In the genomic region with DNA sequence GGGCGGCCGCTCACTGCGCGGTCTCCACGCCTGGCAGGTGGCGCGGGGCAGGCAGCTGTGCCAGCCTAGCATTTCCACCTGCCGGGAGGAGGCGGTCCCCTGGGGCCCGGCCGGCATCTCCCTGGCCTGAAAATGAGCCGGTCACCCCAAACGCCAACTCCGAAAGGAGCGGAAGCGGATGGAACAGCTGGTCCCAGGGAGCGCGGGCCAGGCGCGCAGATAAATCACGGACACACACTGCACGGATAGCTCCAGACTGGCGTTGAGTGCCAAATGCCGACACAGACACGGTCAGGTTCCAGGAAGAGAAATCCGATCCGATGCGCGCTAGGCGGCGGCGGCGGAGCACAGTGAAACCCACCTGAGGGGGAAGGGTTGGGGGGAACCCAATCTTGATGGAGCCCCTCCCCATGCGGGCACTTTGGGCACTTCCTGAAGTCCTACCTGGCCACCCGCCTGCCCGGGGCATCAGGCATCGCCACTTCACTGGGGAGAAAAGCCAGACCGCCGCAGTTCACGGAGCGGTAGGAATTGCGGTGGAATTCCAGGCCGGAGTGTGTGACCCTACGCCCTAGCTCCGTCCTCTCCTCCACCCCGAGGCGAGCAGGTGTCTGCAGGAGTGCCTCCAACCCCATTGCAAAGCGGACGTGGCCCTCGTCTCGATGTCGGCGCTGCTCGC, we compare ENCODE assay signal across 8 cellular contexts. TPM values are rescaled to one million over a fixed set of nuclear protein-coding genes. Genes with fewer than 3 reads are reported as not detected.
DNase-seq lines count a peak whose midpoint lies in the region; ATAC-seq and TF ChIP-seq lines count a peak whose summit lies in the region.

No MANE protein-coding gene starts in this region.

- H3K4me3 ChIP-seq in BLaER1 treated with 17β-estradiol and CSF1 and Interleukin-3, amounts not matched to agents 10 nM and 100 nM: peak overlapping the region in 2 of 10 experiments; percentile 14 to 15; a peak in 2 of 20 replicates
- peak overlapping the region in 1 of 4 experiments; percentile 42 for H3K4me3 ChIP-seq in fibroblast of lung (replicated peaks in 1 of 4; ENCODE audit: control extremely low read depth in 1 of 4, insufficient read depth in 1 of 4, low read depth in 3 of 4, low read length in 4 of 4)
- peak overlapping the region; percentile 38 for H3K4me3 ChIP-seq in neuron (ENCODE audit: low read length)

- H4K20me1 ChIP-seq in BLaER1 treated with 17β-estradiol and CSF1 and Interleukin-3, amounts not matched to agents 10 nM and 100 nM: peaks cover 0 to 20% (median 10%) of the 10 kb centered on the region in 11 experiments; a peak in 11 of 22 replicates
- no peaks in the 10 kb centered on the region for H4K20me1 ChIP-seq in fibroblast of lung (ENCODE audit: control insufficient read depth, extremely low read depth, insufficient read depth, low read length)

- no peaks in the 10 kb centered on the region for H3K9me3 ChIP-seq in BLaER1 treated with 17β-estradiol and CSF1 and Interleukin-3, amounts not matched to agents 10 nM and 100 nM (replicated peaks in 1 of 11)
- H3K9me3 ChIP-seq in fibroblast of lung (ENCODE audit: control insufficient read depth, insufficient read depth, low read depth, low read length) (no peaks in the 10 kb centered on the region), neuron (ENCODE audit: low read length) (no peaks in the 10 kb centered on the region)

- H3K79me2 ChIP-seq in fibroblast of lung (ENCODE audit: control insufficient read depth, insufficient read depth, low read length): no peaks in the 10 kb centered on the region

- peak; percentile 49 for DNase-seq in NCI-H524 treated with DMSO at 0.1 percent for 48 hours (lab: John Stamatoyannopoulos, UW)
- peak; percentile 14 to 39 for DNase-seq in fibroblast of lung (ENCODE audit: low read depth in 2 of 2)
- DNase-seq in stimulated activated naive CD4-positive, alpha-beta T cell treated with Interleukin-2 at 50 U/mL for 16 hours (lab: John Stamatoyannopoulos, UW): no peak
- no peak for DNase-seq in activated CD8-positive, alpha-beta memory T cell treated with anti-CD3 and anti-CD28 coated beads for 24 hours
- DNase-seq in stimulated activated CD4-positive, alpha-beta T cell treated with anti-CD3 and anti-CD28 coated beads, Interleukin-2, amount 100 ng/mL, for 24 hours: no peak

- no peak for ATAC-seq in GM18517 (IDR thresholded peaks at IDR 0.05; ENCODE audit: unreplicated experiment)

- H3K27ac ChIP-seq in BLaER1 treated with 17β-estradiol and CSF1 and Interleukin-3, amounts not matched to agents 10 nM and 100 nM: no peak overlapping the region
- H3K27ac ChIP-seq in fibroblast of lung (ENCODE audit: insufficient read depth, low read length): no peak overlapping the region

- H3K36me3 ChIP-seq in BLaER1 treated with 17β-estradiol and CSF1 and Interleukin-3, amounts not matched to agents 10 nM and 100 nM: no peaks in the 10 kb centered on the region
- H3K36me3 ChIP-seq in fibroblast of lung (ENCODE audit: control insufficient read depth, insufficient read depth, low read length): no peaks in the 10 kb centered on the region
- H3K36me3 ChIP-seq in neuron (ENCODE audit: insufficient read depth, low read length): no peaks in the 10 kb centered on the region

- H3K27me3 ChIP-seq in BLaER1 treated with 17β-estradiol and CSF1 and Interleukin-3, amounts not matched to agents 10 nM and 100 nM: peaks cover 44 to 50% (median 48%) of the 10 kb centered on the region in 11 experiments
- H3K27me3 ChIP-seq in fibroblast of lung (ENCODE audit: control insufficient read depth, insufficient read depth, low read length) (peaks cover 67% of the 10 kb centered on the region), neuron (ENCODE audit: insufficient read depth, low read length) (peaks cover 61% of the 10 kb centered on the region)

- H3K4me2 ChIP-seq in BLaER1 treated with 17β-estradiol and CSF1 and Interleukin-3, amounts not matched to agents 10 nM and 100 nM: peak overlapping the region; percentile 2 to 87 (median 61); a peak in 19 of 22 replicates
- no peak overlapping the region for H3K4me2 ChIP-seq in fibroblast of lung (ENCODE audit: extremely low read depth, insufficient read depth, low read length)

- no peak overlapping the region for H3K9ac ChIP-seq in BLaER1 treated with 17β-estradiol and CSF1 and Interleukin-3, amounts not matched to agents 10 nM and 100 nM
- no peak overlapping the region for H3K9ac ChIP-seq in fibroblast of lung (ENCODE audit: insufficient read depth, low read length)

- peaks cover 32 to 59% (median 53%) of the 10 kb centered on the region in 10 experiments for H3K4me1 ChIP-seq in BLaER1 treated with 17β-estradiol and CSF1 and Interleukin-3, amounts not matched to agents 10 nM and 100 nM
- H3K4me1 ChIP-seq in fibroblast of lung (ENCODE audit: control insufficient read depth, extremely low read depth, insufficient read depth, low read length): no peaks in the 10 kb centered on the region
- H3K4me1 ChIP-seq in neuron (ENCODE audit: insufficient read depth, low read length): peaks cover 24% of the 10 kb centered on the region

- H2AFZ ChIP-seq in fibroblast of lung (ENCODE audit: low read length) (no peak overlapping the region), neuron (ENCODE audit: low read depth, low read length) (peak overlapping the region; percentile 41)

- no peak for TF ChIP-seq CTCF in fibroblast of lung (conservative IDR thresholded peaks at IDR 0.05 in 1 of 2, IDR thresholded peaks at IDR 0.05 in 1 of 2; ENCODE audit: low read depth in 1 of 2, low read length in 2 of 2)

RNA-seq across cellular contexts. Expression of gene PLEKHD1, which starts 0.6 kb away (rescaled TPM):
- under 0.01 TPM in 2 replicates for total RNA-seq in fibroblast of lung
- 0.01 TPM in 1 of 2 replicates, not detected in the other for polyA plus RNA-seq in fibroblast of lung
- polyA plus RNA-seq in fibroblast of lung (2012): not detected in 2 replicates
- not detected in 2 replicates for polyA minus RNA-seq in fibroblast of lung (ENCODE audit: low replicate concordance)

Comparison
In these comparisons a context has a peak if more than half of its experiments do, and no peak if none do; other contexts are left out.
1. DNase-seq: peak in NCI-H524 treated with DMSO at 0.1 percent for 48 hours (single experiment) and fibroblast of lung (2 of 2); none in stimulated activated naive CD4-positive, alpha-beta T cell treated with Interleukin-2 at 50 U/mL for 16 hours (single experiment), activated CD8-positive, alpha-beta memory T cell treated with anti-CD3 and anti-CD28 coated beads for 24 hours (single experiment) and stimulated activated CD4-positive, alpha-beta T cell treated with anti-CD3 and anti-CD28 coated beads, Interleukin-2, amount 100 ng/mL, for 24 hours (0 of 2).